Comparison of ENCODE assay signal across 8 cellular contexts in the genomic region with DNA sequence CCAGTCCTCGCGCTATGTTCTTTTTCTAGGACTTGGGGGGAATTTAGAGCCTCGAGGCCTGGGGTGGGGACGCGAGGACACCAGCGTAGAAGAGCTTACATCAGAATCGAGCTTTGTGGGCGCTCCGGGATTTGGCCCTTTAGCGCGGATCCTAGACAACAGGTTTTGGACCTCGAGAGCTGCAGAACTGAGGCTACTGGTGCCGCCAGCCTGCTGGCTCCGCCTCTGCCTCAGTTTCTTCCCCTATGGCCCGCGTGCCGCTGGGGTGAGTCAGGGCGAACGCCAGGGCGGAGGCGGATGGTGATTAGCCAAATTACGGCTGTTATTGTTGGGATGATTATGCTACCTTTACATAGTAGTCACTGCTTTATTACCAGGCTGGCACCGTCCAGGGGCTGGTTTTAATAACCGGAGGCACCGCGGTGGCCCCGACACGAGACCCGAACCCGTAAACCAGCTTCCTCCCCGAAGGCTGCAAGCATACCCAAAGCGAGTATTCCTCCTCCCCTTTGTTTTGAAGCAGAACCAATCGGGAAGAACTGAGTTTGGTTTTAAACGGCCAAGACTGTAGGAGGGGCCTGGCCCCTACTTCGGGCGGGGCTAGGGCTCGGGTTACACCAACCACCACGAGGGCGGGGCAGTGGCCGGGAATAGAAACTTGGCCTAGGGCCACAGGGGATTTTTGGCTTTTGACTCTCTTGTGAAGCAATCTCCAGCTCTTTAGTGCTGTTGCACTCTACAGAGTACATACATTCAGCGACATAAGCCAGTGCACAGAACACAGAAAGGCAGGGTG. TPM values are rescaled to one million over a fixed set of nuclear protein-coding genes. Genes with fewer than 3 reads are reported as not detected.
DNase-seq lines count a peak whose midpoint lies in the region; ATAC-seq, FAIRE-seq and TF ChIP-seq lines count a peak whose summit lies in the region.

No MANE protein-coding gene starts in this region.

- peak; percentile 60 for FAIRE-seq in keratinocyte (lab: Jason Lieb, UNC)

- TF ChIP-seq POLR2A in GM19099 (IDR thresholded peaks at IDR 0.05; ENCODE audit: extremely low read depth, insufficient read length, low read depth) = peak; percentile 77

- peak; percentile 99 for DNase-seq in AML-193 (lab: John Stamatoyannopoulos, UW)
- DNase-seq in NCI-H446 treated with DMSO at 0.1 percent for 48 hours (lab: John Stamatoyannopoulos, UW) = peak; percentile 95
- peak; percentile 85 for DNase-seq in activated CD4-positive, CD25-positive, alpha-beta regulatory T cell treated with anti-CD3 and anti-CD28 coated beads, Interleukin-2, amount 50 U/mL, for 72 hours
- DNase-seq in cerebellar nuclear complex (lab: John Stamatoyannopoulos, UW) = peak; percentile 78 to 91
- peak; percentile 75 for DNase-seq in keratinocyte (ENCODE audit: low read depth, low spot score)
- peak; percentile 86 to 89 (median 89) for DNase-seq in stimulated activated CD4-positive, alpha-beta T cell treated with anti-CD3 and anti-CD28 coated beads, Interleukin-12 subunit alpha, Interleukin-12 subunit beta, amount 100 ng/mL, for 48 hours (ENCODE audit: low read depth in 2 of 3, low spot score in 1 of 3)

- peak; percentile 71 for ATAC-seq in HG03378 (IDR thresholded peaks at IDR 0.05; ENCODE audit: unreplicated experiment)

- H3K4me3 ChIP-seq in keratinocyte (ENCODE audit: control insufficient read depth in 2 of 3, extremely low read depth in 1 of 3, insufficient read depth in 2 of 3, low read depth in 1 of 3, low read length in 3 of 3) = peak overlapping the region; percentile 61 to 68 (median 66)

- peaks cover 20% of the 10 kb centered on the region for H3K79me2 ChIP-seq in keratinocyte (ENCODE audit: control insufficient read depth, insufficient read depth, low read length)

- dilution Hi-C loops in keratinocyte (cut with MboI; ENCODE audit: extremely low pct_ligation_motif_present, low sequenced_read_pairs) = no loop called here

- H4K20me1 ChIP-seq in keratinocyte (ENCODE audit: control insufficient read depth, extremely low read depth, insufficient read depth, low read length) = peaks cover 1% of the 10 kb centered on the region

- H3K27ac ChIP-seq in keratinocyte (ENCODE audit: control insufficient read depth, insufficient read depth, low read length) = peak overlapping the region; percentile 93

- peak overlapping the region; percentile 79 for H2AFZ ChIP-seq in keratinocyte (ENCODE audit: control insufficient read depth, low read length)

- peaks cover 25% of the 10 kb centered on the region for H3K4me1 ChIP-seq in keratinocyte (ENCODE audit: control insufficient read depth, extremely low read depth, insufficient read depth, low read length)

- no peak for TF ChIP-seq CTCF in keratinocyte (optimal IDR thresholded peaks at IDR 0.05 in 1 of 3, IDR thresholded peaks at IDR 0.05 in 1 of 3, conservative IDR thresholded peaks at IDR 0.05 in 1 of 3; ENCODE audit: extremely low read depth in 1 of 3, insufficient read depth in 2 of 3, low read length in 3 of 3)

- peaks cover 2% of the 10 kb centered on the region for H3K9me1 ChIP-seq in keratinocyte (ENCODE audit: control insufficient read depth, extremely low read depth, insufficient read depth, low read length)

- peaks cover 13 to 15% of the 10 kb centered on the region in 2 experiments for H3K36me3 ChIP-seq in keratinocyte (ENCODE audit: control insufficient read depth in 2 of 2, extremely low read depth in 1 of 2, insufficient read depth in 2 of 2, low read length in 2 of 2)

- peak overlapping the region; percentile 88 for H3K9ac ChIP-seq in keratinocyte (ENCODE audit: control insufficient read depth, extremely low read depth, insufficient read depth, low read length)

- no peaks in the 10 kb centered on the region for H3K27me3 ChIP-seq in keratinocyte (ENCODE audit: control insufficient read depth, extremely low read depth, insufficient read depth, low read length)

- H3K4me2 ChIP-seq in keratinocyte (ENCODE audit: control insufficient read depth, extremely low read depth, insufficient read depth, low read depth, low read length) = peak overlapping the region; percentile 81

- H3K9me3 ChIP-seq in keratinocyte (ENCODE audit: control insufficient read depth, low read depth, low read length) = no peaks in the 10 kb centered on the region

RNA-seq across cellular contexts. Expression of gene GTPBP2, which starts 0.6 kb away (rescaled TPM):
- 51.2 to 80.6 TPM (median 59.5 TPM) in 3 replicates for polyA plus RNA-seq in keratinocyte
- 33.4 TPM for polyA plus RNA-seq in keratinocyte (2011; ENCODE audit: low read depth)
- 29.5 and 30.4 TPM in 2 replicates for polyA plus RNA-seq in keratinocyte (2011; cell fraction: cytosol; rRNA removed)
- 261 and 264 TPM in 2 replicates for polyA plus RNA-seq in keratinocyte (2011; cell fraction: nucleus; rRNA removed)
- 33.4 and 72.1 TPM in 2 replicates for polyA plus RNA-seq in keratinocyte (2012; ENCODE audit: low replicate concordance)
- 40.6 to 46.7 TPM (median 42.3 TPM) in 3 replicates for polyA minus RNA-seq in keratinocyte
- polyA minus RNA-seq in keratinocyte (2011; cell fraction: cytosol; rRNA and poly(A)+ RNA removed) = 26.9 TPM
- 34.3 and 43.3 TPM in 2 replicates for polyA minus RNA-seq in keratinocyte (2011; cell fraction: nucleus; rRNA and poly(A)+ RNA removed)

RNA-seq across cellular contexts. Expression of gene MAD2L1BP, which starts 5.9 kb away (rescaled TPM):
- polyA plus RNA-seq in keratinocyte = 34.2 to 48.1 TPM (median 46.5 TPM) in 3 replicates
- 8.5 TPM for polyA plus RNA-seq in keratinocyte (2011; ENCODE audit: low read depth)
- 32.1 and 37.0 TPM in 2 replicates for polyA plus RNA-seq in keratinocyte (2011; cell fraction: cytosol; rRNA removed)
- 35.3 and 37.3 TPM in 2 replicates for polyA plus RNA-seq in keratinocyte (2011; cell fraction: nucleus; rRNA removed)
- 22.0 and 23.9 TPM in 2 replicates for polyA plus RNA-seq in keratinocyte (2012; ENCODE audit: low replicate concordance)
- 18.6 to 55.6 TPM (median 30.6 TPM) in 3 replicates for polyA minus RNA-seq in keratinocyte
- 26.9 TPM for polyA minus RNA-seq in keratinocyte (2011; cell fraction: cytosol; rRNA and poly(A)+ RNA removed)
- polyA minus RNA-seq in keratinocyte (2011; cell fraction: nucleus; rRNA and poly(A)+ RNA removed) = 11.8 and 12.4 TPM in 2 replicates

RNA-seq across cellular contexts. Expression of gene RSPH9, which starts 15.1 kb away (rescaled TPM):
- not detected in 3 replicates for polyA plus RNA-seq in keratinocyte
- polyA plus RNA-seq in keratinocyte (2011; ENCODE audit: low read depth) = not detected
- not detected in 2 replicates for polyA plus RNA-seq in keratinocyte (2011; cell fraction: cytosol; rRNA removed)
- not detected in 2 replicates for polyA plus RNA-seq in keratinocyte (2011; cell fraction: nucleus; rRNA removed)
- 0.14 and 0.15 TPM in 2 replicates for polyA plus RNA-seq in keratinocyte (2012; ENCODE audit: low replicate concordance)
- not detected in 3 replicates for polyA minus RNA-seq in keratinocyte
- polyA minus RNA-seq in keratinocyte (2011; cell fraction: cytosol; rRNA and poly(A)+ RNA removed) = not detected
- not detected in 2 replicates for polyA minus RNA-seq in keratinocyte (2011; cell fraction: nucleus; rRNA and poly(A)+ RNA removed)

RNA-seq across cellular contexts. Expression of gene POLH, which starts 53.7 kb away (rescaled TPM):
- polyA plus RNA-seq in keratinocyte = 24.4 to 32.3 TPM (median 29.9 TPM) in 3 replicates
- 43.9 TPM for polyA plus RNA-seq in keratinocyte (2011; ENCODE audit: low read depth)
- 19.6 and 27.9 TPM in 2 replicates for polyA plus RNA-seq in keratinocyte (2011; cell fraction: cytosol; rRNA removed)
- polyA plus RNA-seq in keratinocyte (2011; cell fraction: nucleus; rRNA removed) = 45.7 and 47.3 TPM in 2 replicates
- 20.0 and 22.2 TPM in 2 replicates for polyA plus RNA-seq in keratinocyte (2012; ENCODE audit: low replicate concordance)
- 16.7 to 65.0 TPM (median 45.9 TPM) in 3 replicates for polyA minus RNA-seq in keratinocyte
- polyA minus RNA-seq in keratinocyte (2011; cell fraction: cytosol; rRNA and poly(A)+ RNA removed) = 21.7 TPM
- polyA minus RNA-seq in keratinocyte (2011; cell fraction: nucleus; rRNA and poly(A)+ RNA removed) = 42.8 and 70.7 TPM in 2 replicates

RNA-seq across cellular contexts. Expression of gene XPO5, which starts 53.9 kb away (rescaled TPM):
- 40.5 to 49.9 TPM (median 46.3 TPM) in 3 replicates for polyA plus RNA-seq in keratinocyte
- 35.8 TPM for polyA plus RNA-seq in keratinocyte (2011; ENCODE audit: low read depth)
- 32.4 and 47.8 TPM in 2 replicates for polyA plus RNA-seq in keratinocyte (2011; cell fraction: cytosol; rRNA removed)
- polyA plus RNA-seq in keratinocyte (2011; cell fraction: nucleus; rRNA removed) = 74.5 and 82.2 TPM in 2 replicates
- 26.8 and 29.9 TPM in 2 replicates for polyA plus RNA-seq in keratinocyte (2012; ENCODE audit: low replicate concordance)
- polyA minus RNA-seq in keratinocyte = 62.6 to 98.8 TPM (median 88.1 TPM) in 3 replicates
- 35.5 TPM for polyA minus RNA-seq in keratinocyte (2011; cell fraction: cytosol; rRNA and poly(A)+ RNA removed)
- polyA minus RNA-seq in keratinocyte (2011; cell fraction: nucleus; rRNA and poly(A)+ RNA removed) = 55.3 and 89.2 TPM in 2 replicates

Comparison
In these comparisons a context has a peak if more than half of its experiments do, and no peak if none do; other contexts are left out.
1. Peak in every context shown above with its lines: DNase-seq, ATAC-seq, H3K4me3 ChIP-seq and H3K27ac ChIP-seq.